In genomic region chr19:1591421-1592022, GRCh38 we compare ENCODE assay signal across 1 cellular context.
TF ChIP-seq lines count a peak whose summit lies in the region.

No MANE protein-coding gene starts in this region.

TF ChIP-seq in HepG2, 621 proteins besides CTCF, POLR2A, EP300 and RAD21 (continued from another document):
- TF ChIP-seq ZNF143 (CRISPR knock-in tag; IDR thresholded peaks at IDR 0.05) = no peak
- no peak for TF ChIP-seq CEBPG (CRISPR knock-in tag; IDR thresholded peaks at IDR 0.05)
- TF ChIP-seq NFATC3 (CRISPR knock-in tag; IDR thresholded peaks at IDR 0.05) = 0 out of 2 replicates have a peak, but pooled peaks have one; percentile 11
- TF ChIP-seq ZNF800 (CRISPR knock-in tag; IDR thresholded peaks at IDR 0.05) = peak; percentile 10; the same call in 1 of the 2 replicates
- no peak for TF ChIP-seq NAIF1 (CRISPR knock-in tag; IDR thresholded peaks at IDR 0.05; ENCODE audit: borderline replicate concordance)
- no peak for TF ChIP-seq NRL (CRISPR knock-in tag; IDR thresholded peaks at IDR 0.05; ENCODE audit: borderline replicate concordance)
- no peak for TF ChIP-seq HNF1A (IDR thresholded peaks at IDR 0.05; ENCODE audit: low read depth)
- TF ChIP-seq HNF1A (CRISPR knock-in tag; IDR thresholded peaks at IDR 0.05; ENCODE audit: borderline replicate concordance) = no peak
- 0 out of 2 replicates have a peak, but pooled peaks have one; percentile 19 for TF ChIP-seq ATF7-NPFF (CRISPR knock-in tag; IDR thresholded peaks at IDR 0.05; ENCODE audit: low read depth)
- TF ChIP-seq ZNF362 (CRISPR knock-in tag; IDR thresholded peaks at IDR 0.05; ENCODE audit: borderline replicate concordance) = 0 out of 2 replicates have a peak, but pooled peaks have one; percentile 8
- no peak for TF ChIP-seq ZNF234 (CRISPR knock-in tag; conservative IDR thresholded peaks at IDR 0.05)
- no peak for TF ChIP-seq ZNF292 (CRISPR knock-in tag; IDR thresholded peaks at IDR 0.05; ENCODE audit: borderline replicate concordance, low read depth)
- no peak for TF ChIP-seq ZBTB1 (CRISPR knock-in tag; IDR thresholded peaks at IDR 0.05; ENCODE audit: borderline replicate concordance)
- TF ChIP-seq ZFP91 (CRISPR knock-in tag; IDR thresholded peaks at IDR 0.05; ENCODE audit: borderline replicate concordance) = peak; percentile 19; the same call in 1 of the 2 replicates
- TF ChIP-seq ZNF569 (CRISPR knock-in tag; IDR thresholded peaks at IDR 0.05; ENCODE audit: borderline replicate concordance) = no peak
- TF ChIP-seq POGZ (CRISPR knock-in tag; IDR thresholded peaks at IDR 0.05) = 0 out of 2 replicates have a peak, but pooled peaks have one; percentile 10
- TF ChIP-seq IRF9 (CRISPR knock-in tag; IDR thresholded peaks at IDR 0.05; ENCODE audit: borderline replicate concordance) = no peak
TF ChIP-seq in HepG2: peak in this region for 40.
